In genomic region chr12:78236264-78236663, GRCh38 we compare ENCODE assay signal across 26 cellular contexts.
"Had no signal": no experiment of that assay in that cellular context is flagged by ENCODE, and none has a peak within 500 bp of the region (broad histone marks: within the 10 kb centered on the region; RNA-seq: fewer than 3 reads in every experiment).

No MANE protein-coding gene starts in this region.

- H3K27me3 ChIP-seq: SJCRH30 had no signal

- H3K27ac ChIP-seq: SJCRH30, SK-N-MC had no signal

- H3K4me1 ChIP-seq: SJCRH30 had no signal

- DNase-seq: activated CD4-positive, alpha-beta T cell treated with anti-CD3 and anti-CD28 coated beads, Interleukin-2, amount 10 ng/mL, durations not matched to agents 24 days and 14 days; activated CD4-positive, alpha-beta T cell treated with anti-CD3 and anti-CD28 coated beads, Interleukin-2, amount 50 U/mL, for 4 hours; activated CD8-positive, alpha-beta T cell treated with anti-CD3 and anti-CD28 coated beads for 36 hours; activated effector memory CD4-positive, alpha-beta T cell treated with anti-CD3 and anti-CD28 coated beads, Interleukin-2, amount 50 U/mL, for 16 hours; activated naive CD4-positive, alpha-beta T cell treated with Interleukin-2 at 50 U/mL for 16 hours; activated T-cell treated with anti-CD3 and anti-CD28 coated beads, Interleukin-2, amount 50 U/mL, for 1 hour; activated T-cell treated with anti-CD3 and anti-CD28 coated beads, Interleukin-2, amount 50 U/mL, for 72 hours; amniotic stem cell; aorta; Karpas-422; KBM-7; NCI-H1105; NCI-H1417 treated with DMSO at 0.1 percent for 48 hours; NCI-H187 treated with DMSO at 0.1 percent for 48 hours; NCI-H2081; NCI-H510A; NCI-H526; NCI-H748 treated with DMSO at 0.1 percent for 48 hours; NK-92 treated with Interleukin-12 subunit alpha and Interleukin-12 subunit beta, amount 100 ng/mL, for 24 hours; OCI-M1; SHP77; SJCRH30 had no signal

- H3K36me3 ChIP-seq: SJCRH30 had no signal

- H3K4me3 ChIP-seq: SJCRH30, SK-N-MC had no signal

- H3K9me3 ChIP-seq: SJCRH30 had no signal

- ATAC-seq: activated CD8-positive, alpha-beta T cell treated with anti-CD3 and anti-CD28 coated beads for 36 hours; activated naive CD4-positive, alpha-beta T cell treated with anti-CD3 and anti-CD28 coated beads, Interleukin-2, amount 50 U/mL, for 72 hours; activated T-cell treated with anti-CD3 and anti-CD28 coated beads, Interleukin-2, amount 50 U/mL, for 72 hours; activated T-helper 17 cell treated with anti-CD3 and anti-CD28 coated beads, Interleukin-2, amount 50 U/mL, for 72 hours; Panc1 had no signal
